Comparison of ENCODE assay signal across 31 cellular contexts in genomic region chr5:175281257-175281656, GRCh38.
"Had no signal": no experiment of that assay in that cellular context is flagged by ENCODE, and none has a peak within 500 bp of the region (broad histone marks: within the 10 kb centered on the region; RNA-seq: fewer than 3 reads in every experiment).

No MANE protein-coding gene starts in this region.

- ATAC-seq: natural killer cell; psoas muscle; right cardiac atrium; sciatic nerve; stimulated activated memory B cell treated with anti-CD40 and anti-IgM and Interleukin-4, amounts not matched to agents 10 μg/mL and 1 μg/mL and 100 μg/mL, for 72 hours; stimulated activated naive CD8-positive, alpha-beta T cell treated with anti-CD3 and anti-CD28 coated beads, Interleukin-15, amount 100 ng/mL, for 72 hours; stimulated activated naive CD8-positive, alpha-beta T cell treated with anti-CD3 and anti-CD28 coated beads, Interleukin-15, Interleukin-2, amounts not matched to agents 100 U/mL and 50 U/mL, for 24 hours; upper lobe of right lung had no signal

- H3K27ac ChIP-seq: neural progenitor cell, ovary, parathyroid adenoma, psoas muscle, skin epidermis, spleen, suprapubic skin, testis, tibial artery, transverse colon, upper lobe of right lung, uterus had no signal

- H3K27me3 ChIP-seq: neural progenitor cell, ovary, suprapubic skin, testis, tibial artery, transverse colon, uterus had no signal

- H3K4me1 ChIP-seq: neural progenitor cell, parathyroid adenoma, psoas muscle, spleen, suprapubic skin, testis, tibial artery, transverse colon, upper lobe of right lung, uterus had no signal

- H3K4me1 Mint-ChIP-seq: natural killer cell; nephron; neural progenitor cell; stimulated activated memory B cell treated with anti-CD40 and anti-IgM and Interleukin-4, amounts not matched to agents 10 μg/mL and 1 μg/mL and 100 μg/mL, for 72 hours; stimulated activated naive CD8-positive, alpha-beta T cell treated with anti-CD3 and anti-CD28 coated beads, Interleukin-15, amount 100 ng/mL, for 72 hours had no signal

- H3K27me3 Mint-ChIP-seq: stimulated activated memory B cell treated with anti-CD40 and anti-IgM and Interleukin-4, amounts not matched to agents 10 μg/mL and 1 μg/mL and 100 μg/mL, for 72 hours had no signal

- H3K36me3 Mint-ChIP-seq: natural killer cell; neural progenitor cell; stimulated activated memory B cell treated with anti-CD40 and anti-IgM and Interleukin-4, amounts not matched to agents 10 μg/mL and 1 μg/mL and 100 μg/mL, for 72 hours; type B pancreatic cell had no signal

- H3K9me3 ChIP-seq: ovary, psoas muscle, spleen, suprapubic skin, testis, tibial artery, transverse colon, upper lobe of right lung, uterus had no signal

- H3K4me3 Mint-ChIP-seq: natural killer cell; nephron; neural progenitor cell; stimulated activated memory B cell treated with anti-CD40 and anti-IgM and Interleukin-4, amounts not matched to agents 10 μg/mL and 1 μg/mL and 100 μg/mL, for 72 hours; stimulated activated naive CD8-positive, alpha-beta T cell treated with anti-CD3 and anti-CD28 coated beads, Interleukin-15, amount 100 ng/mL, for 72 hours; type B pancreatic cell had no signal

- DNase-seq: natural killer cell; occipital lobe; ovary; posterior cingulate gyrus; psoas muscle; right cardiac atrium; spleen; stimulated activated CD4-positive, alpha-beta T cell treated with anti-CD3 and anti-CD28 coated beads, Interleukin-12 subunit alpha, Interleukin-12 subunit beta, amount 100 ng/mL, for 4 hours; stimulated activated CD4-positive, alpha-beta T cell treated with anti-CD3 and anti-CD28 coated beads, Interleukin-1b, Interleukin-23, amount 100 ng/mL, for 48 hours; stimulated activated CD4-positive, alpha-beta T cell treated with anti-CD3 and anti-CD28 coated beads, Interleukin-4, amount 100 ng/mL, for 1 hour; stimulated activated CD4-positive, alpha-beta T cell treated with anti-CD3 and anti-CD28 coated beads, Interleukin-4, amount 100 ng/mL, for 4 hours; stimulated activated CD8-positive, alpha-beta memory T cell treated with anti-CD3 and anti-CD28 coated beads, Interleukin-4, amount 100 ng/mL, for 48 hours; stimulated activated naive CD4-positive, alpha-beta T cell; stimulated activated naive CD8-positive, alpha-beta T cell treated with anti-CD3 and anti-CD28 coated beads, Interleukin-15, amount 100 ng/mL, for 72 hours; stimulated activated naive CD8-positive, alpha-beta T cell treated with anti-CD3 and anti-CD28 coated beads, Interleukin-15, Interleukin-2, amounts not matched to agents 100 U/mL and 50 U/mL, for 24 hours; substantia nigra; testis; tibial artery; transverse colon; upper lobe of right lung; uterus had no signal

- H3K79me2 ChIP-seq: parathyroid adenoma had no signal

- H3K36me3 ChIP-seq: neural progenitor cell, ovary, spleen, suprapubic skin, tibial artery, transverse colon, upper lobe of right lung, uterus had no signal

- H3K9ac ChIP-seq: neural progenitor cell, parathyroid adenoma had no signal

- H2AFZ ChIP-seq: neural progenitor cell, parathyroid adenoma had no signal

- H3K27ac Mint-ChIP-seq: natural killer cell; nephron; neural progenitor cell; progenitor cell of endocrine pancreas; stimulated activated memory B cell treated with anti-CD40 and anti-IgM and Interleukin-4, amounts not matched to agents 10 μg/mL and 1 μg/mL and 100 μg/mL, for 72 hours; stimulated activated naive CD8-positive, alpha-beta T cell treated with anti-CD3 and anti-CD28 coated beads, Interleukin-15, amount 100 ng/mL, for 72 hours; type B pancreatic cell had no signal

- H3K9me3 Mint-ChIP-seq: nephron; neural progenitor cell; stimulated activated naive CD8-positive, alpha-beta T cell treated with anti-CD3 and anti-CD28 coated beads, Interleukin-15, amount 100 ng/mL, for 72 hours; type B pancreatic cell had no signal

- H3K4me2 ChIP-seq: neural progenitor cell, smooth muscle cell had no signal

- H3K4me3 ChIP-seq: neural progenitor cell, ovary, psoas muscle, skin epidermis, smooth muscle cell, spleen, suprapubic skin, testis, tibial artery, transverse colon, upper lobe of right lung, uterus had no signal
